Comparison of ENCODE assay signal across 1 cellular context in the genomic region with DNA sequence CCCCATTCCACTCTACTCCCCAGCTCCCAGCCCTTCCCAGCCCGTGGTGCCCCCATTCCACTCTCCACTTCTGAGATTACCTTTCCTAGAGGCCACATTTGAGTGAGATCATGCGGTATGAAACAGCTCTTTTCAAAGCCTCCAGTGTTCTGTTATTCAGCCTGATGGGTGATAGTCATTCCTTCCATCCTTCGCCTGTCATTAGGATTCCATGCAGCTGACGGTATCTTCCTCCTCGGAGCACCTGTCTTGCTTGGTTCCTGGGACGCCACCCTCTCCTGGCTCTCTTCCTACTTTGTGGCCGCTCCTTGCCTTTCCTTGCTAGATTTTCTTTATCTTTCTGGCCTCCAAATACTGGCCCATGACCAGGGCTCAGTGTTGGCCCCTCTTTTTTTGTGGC.
TF ChIP-seq lines count a peak whose summit lies in the region.

No MANE protein-coding gene starts in this region.

TF ChIP-seq in WTC11, 78 proteins besides CTCF, POLR2A, EP300 and RAD21 (continued from another document):
- TF ChIP-seq, protein P1, sequence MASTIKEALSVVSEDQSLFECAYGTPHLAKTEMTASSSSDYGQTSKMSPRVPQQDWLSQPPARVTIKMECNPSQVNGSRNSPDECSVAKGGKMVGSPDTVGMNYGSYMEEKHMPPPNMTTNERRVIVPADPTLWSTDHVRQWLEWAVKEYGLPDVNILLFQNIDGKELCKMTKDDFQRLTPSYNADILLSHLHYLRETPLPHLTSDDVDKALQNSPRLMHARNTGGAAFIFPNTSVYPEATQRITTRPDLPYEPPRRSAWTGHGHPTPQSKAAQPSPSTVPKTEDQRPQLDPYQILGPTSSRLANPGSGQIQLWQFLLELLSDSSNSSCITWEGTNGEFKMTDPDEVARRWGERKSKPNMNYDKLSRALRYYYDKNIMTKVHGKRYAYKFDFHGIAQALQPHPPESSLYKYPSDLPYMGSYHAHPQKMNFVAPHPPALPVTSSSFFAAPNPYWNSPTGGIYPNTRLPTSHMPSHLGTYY (CRISPR knock-in tag; IDR thresholded peaks at IDR 0.05): no peak
- no peak for TF ChIP-seq RELA (CRISPR knock-in tag; IDR thresholded peaks at IDR 0.05; ENCODE audit: borderline replicate concordance)
- TF ChIP-seq MYBL2 (CRISPR knock-in tag; IDR thresholded peaks at IDR 0.05): no peak
- TF ChIP-seq, protein P2, sequence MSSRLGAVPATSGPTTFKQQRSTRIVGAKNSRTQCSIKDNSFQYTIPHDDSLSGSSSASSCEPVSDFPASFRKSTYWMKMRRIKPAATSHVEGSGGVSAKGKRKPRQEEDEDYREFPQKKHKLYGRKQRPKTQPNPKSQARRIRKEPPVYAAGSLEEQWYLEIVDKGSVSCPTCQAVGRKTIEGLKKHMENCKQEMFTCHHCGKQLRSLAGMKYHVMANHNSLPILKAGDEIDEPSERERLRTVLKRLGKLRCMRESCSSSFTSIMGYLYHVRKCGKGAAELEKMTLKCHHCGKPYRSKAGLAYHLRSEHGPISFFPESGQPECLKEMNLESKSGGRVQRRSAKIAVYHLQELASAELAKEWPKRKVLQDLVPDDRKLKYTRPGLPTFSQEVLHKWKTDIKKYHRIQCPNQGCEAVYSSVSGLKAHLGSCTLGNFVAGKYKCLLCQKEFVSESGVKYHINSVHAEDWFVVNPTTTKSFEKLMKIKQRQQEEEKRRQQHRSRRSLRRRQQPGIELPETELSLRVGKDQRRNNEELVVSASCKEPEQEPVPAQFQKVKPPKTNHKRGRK (CRISPR knock-in tag; IDR thresholded peaks at IDR 0.05; ENCODE audit: borderline replicate concordance): no peak
- TF ChIP-seq TCF7 (CRISPR knock-in tag; IDR thresholded peaks at IDR 0.05; ENCODE audit: low read depth): no peak
- TF ChIP-seq, protein P3, sequence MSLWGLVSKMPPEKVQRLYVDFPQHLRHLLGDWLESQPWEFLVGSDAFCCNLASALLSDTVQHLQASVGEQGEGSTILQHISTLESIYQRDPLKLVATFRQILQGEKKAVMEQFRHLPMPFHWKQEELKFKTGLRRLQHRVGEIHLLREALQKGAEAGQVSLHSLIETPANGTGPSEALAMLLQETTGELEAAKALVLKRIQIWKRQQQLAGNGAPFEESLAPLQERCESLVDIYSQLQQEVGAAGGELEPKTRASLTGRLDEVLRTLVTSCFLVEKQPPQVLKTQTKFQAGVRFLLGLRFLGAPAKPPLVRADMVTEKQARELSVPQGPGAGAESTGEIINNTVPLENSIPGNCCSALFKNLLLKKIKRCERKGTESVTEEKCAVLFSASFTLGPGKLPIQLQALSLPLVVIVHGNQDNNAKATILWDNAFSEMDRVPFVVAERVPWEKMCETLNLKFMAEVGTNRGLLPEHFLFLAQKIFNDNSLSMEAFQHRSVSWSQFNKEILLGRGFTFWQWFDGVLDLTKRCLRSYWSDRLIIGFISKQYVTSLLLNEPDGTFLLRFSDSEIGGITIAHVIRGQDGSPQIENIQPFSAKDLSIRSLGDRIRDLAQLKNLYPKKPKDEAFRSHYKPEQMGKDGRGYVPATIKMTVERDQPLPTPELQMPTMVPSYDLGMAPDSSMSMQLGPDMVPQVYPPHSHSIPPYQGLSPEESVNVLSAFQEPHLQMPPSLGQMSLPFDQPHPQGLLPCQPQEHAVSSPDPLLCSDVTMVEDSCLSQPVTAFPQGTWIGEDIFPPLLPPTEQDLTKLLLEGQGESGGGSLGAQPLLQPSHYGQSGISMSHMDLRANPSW (CRISPR knock-in tag; conservative IDR thresholded peaks at IDR 0.05; ENCODE audit: low read depth): no peak
- TF ChIP-seq NR1H2 (CRISPR knock-in tag; IDR thresholded peaks at IDR 0.05): no peak
- TF ChIP-seq, protein P4, sequence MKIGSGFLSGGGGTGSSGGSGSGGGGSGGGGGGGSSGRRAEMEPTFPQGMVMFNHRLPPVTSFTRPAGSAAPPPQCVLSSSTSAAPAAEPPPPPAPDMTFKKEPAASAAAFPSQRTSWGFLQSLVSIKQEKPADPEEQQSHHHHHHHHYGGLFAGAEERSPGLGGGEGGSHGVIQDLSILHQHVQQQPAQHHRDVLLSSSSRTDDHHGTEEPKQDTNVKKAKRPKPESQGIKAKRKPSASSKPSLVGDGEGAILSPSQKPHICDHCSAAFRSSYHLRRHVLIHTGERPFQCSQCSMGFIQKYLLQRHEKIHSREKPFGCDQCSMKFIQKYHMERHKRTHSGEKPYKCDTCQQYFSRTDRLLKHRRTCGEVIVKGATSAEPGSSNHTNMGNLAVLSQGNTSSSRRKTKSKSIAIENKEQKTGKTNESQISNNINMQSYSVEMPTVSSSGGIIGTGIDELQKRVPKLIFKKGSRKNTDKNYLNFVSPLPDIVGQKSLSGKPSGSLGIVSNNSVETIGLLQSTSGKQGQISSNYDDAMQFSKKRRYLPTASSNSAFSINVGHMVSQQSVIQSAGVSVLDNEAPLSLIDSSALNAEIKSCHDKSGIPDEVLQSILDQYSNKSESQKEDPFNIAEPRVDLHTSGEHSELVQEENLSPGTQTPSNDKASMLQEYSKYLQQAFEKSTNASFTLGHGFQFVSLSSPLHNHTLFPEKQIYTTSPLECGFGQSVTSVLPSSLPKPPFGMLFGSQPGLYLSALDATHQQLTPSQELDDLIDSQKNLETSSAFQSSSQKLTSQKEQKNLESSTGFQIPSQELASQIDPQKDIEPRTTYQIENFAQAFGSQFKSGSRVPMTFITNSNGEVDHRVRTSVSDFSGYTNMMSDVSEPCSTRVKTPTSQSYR (CRISPR knock-in tag; IDR thresholded peaks at IDR 0.05): no peak
